ENCODE assay signal across 9 cellular contexts in genomic region chr10:1043532-1043995, GRCh38. TPM values are rescaled to one million over a fixed set of nuclear protein-coding genes. Genes with fewer than 3 reads are reported as not detected.
DNase-seq lines count a peak whose midpoint lies in the region; ATAC-seq and TF ChIP-seq lines count a peak whose summit lies in the region.
"Had no signal": no experiment of that assay in that cellular context is flagged by ENCODE, and none has a peak within 500 bp of the region (broad histone marks: within the 10 kb centered on the region; RNA-seq: fewer than 3 reads in every experiment).

No MANE protein-coding gene starts in this region.

- H3K4me3 ChIP-seq in GM06990 (replicated peaks; ENCODE audit: low read depth, low read length), result peak overlapping the region; percentile 66
- H3K4me3 ChIP-seq in HL-60 (replicated peaks; ENCODE audit: insufficient read depth, low read length), result 0 out of 2 replicates have a peak overlapping the region, but pooled peaks have one; percentile 2
- H3K4me3 ChIP-seq in trophoblast cell (ENCODE audit: low read depth, low read length), result no peak overlapping the region
- H3K4me3 ChIP-seq in H7 (ENCODE audit: insufficient read depth, low read depth, low read length), result no peak overlapping the region
- H3K4me3 ChIP-seq in mesendoderm (ENCODE audit: low read length), result no peak overlapping the region

- H2BK120ac ChIP-seq in trophoblast cell (ENCODE audit: insufficient read depth, low read length, poor library complexity), result no peak overlapping the region
- no peak overlapping the region for H2BK120ac ChIP-seq in mesendoderm (ENCODE audit: low read depth, low read length)

- H3K36me3 ChIP-seq in GM06990 (ENCODE audit: control insufficient read depth, insufficient read depth, low read length) (peaks cover 4% of the 10 kb centered on the region), trophoblast cell (ENCODE audit: control insufficient read depth in 1 of 2, insufficient read depth in 2 of 2, low read length in 2 of 2) (peaks cover 20 to 32% of the 10 kb centered on the region in 2 experiments), H7 (replicated peaks; ENCODE audit: control insufficient read depth, insufficient read depth, low read length) (peaks cover 15% of the 10 kb centered on the region), mesendoderm (ENCODE audit: control insufficient read depth, insufficient read depth, low read length) (peaks cover 9% of the 10 kb centered on the region)

- H4K5ac ChIP-seq in mesendoderm (ENCODE audit: low read length), result no peak overlapping the region

- H3K27me3 ChIP-seq in GM06990 (replicated peaks; ENCODE audit: control insufficient read depth, insufficient read depth, low read length) (no peaks in the 10 kb centered on the region), HL-60 (ENCODE audit: insufficient read depth, poor library complexity, severe bottlenecking) (no peaks in the 10 kb centered on the region), trophoblast cell (ENCODE audit: insufficient read depth, low read length) (no peaks in the 10 kb centered on the region), H7 (ENCODE audit: control insufficient read depth, insufficient read depth, low read length) (no peaks in the 10 kb centered on the region), mesendoderm (ENCODE audit: insufficient read depth, low read length, poor library complexity) (no peaks in the 10 kb centered on the region)

- H3K18ac ChIP-seq in trophoblast cell (ENCODE audit: low read length) (no peak overlapping the region), mesendoderm (ENCODE audit: low read length) (no peak overlapping the region)

- H3K79me2 ChIP-seq in trophoblast cell (ENCODE audit: control insufficient read depth, insufficient read depth, low read length, poor library complexity), result peaks cover 17% of the 10 kb centered on the region
- peaks cover 39% of the 10 kb centered on the region for H3K79me2 ChIP-seq in mesendoderm (ENCODE audit: control insufficient read depth, insufficient read depth, low read length)

- H3K9ac ChIP-seq in trophoblast cell (ENCODE audit: low read length) (no peak overlapping the region), mesendoderm (ENCODE audit: low read length) (no peak overlapping the region)

- no peaks in the 10 kb centered on the region for H3K9me3 ChIP-seq in trophoblast cell (ENCODE audit: insufficient read depth, low read depth, low read length)

- H3K27ac ChIP-seq in HL-60 (replicated peaks) (peak overlapping the region; percentile 76), cingulate gyrus (ENCODE audit: low read depth, low read length) (peak overlapping the region; percentile 22), trophoblast cell (ENCODE audit: low read depth, low read length) (no peak overlapping the region), mesendoderm (ENCODE audit: low read depth, low read length) (no peak overlapping the region)

- no peak overlapping the region for H2BK12ac ChIP-seq in trophoblast cell (ENCODE audit: low read length)

- H3K23ac ChIP-seq in trophoblast cell (ENCODE audit: low read length) (no peak overlapping the region), mesendoderm (ENCODE audit: low read length) (no peak overlapping the region)

- no peak overlapping the region for H2BK5ac ChIP-seq in trophoblast cell (ENCODE audit: low read depth, low read length, poor library complexity)
- H2BK5ac ChIP-seq in mesendoderm (ENCODE audit: low read length), result no peak overlapping the region

- H2AFZ ChIP-seq in trophoblast cell (ENCODE audit: insufficient read depth, low read length, poor library complexity), result no peak overlapping the region

- peaks cover 2 to 17% of the 10 kb centered on the region in 2 experiments for H3K4me1 ChIP-seq in trophoblast cell (ENCODE audit: control insufficient read depth in 1 of 2, insufficient read depth in 2 of 2, low read length in 2 of 2)
- peaks cover 7% of the 10 kb centered on the region for H3K4me1 ChIP-seq in mesendoderm (ENCODE audit: control insufficient read depth, low read depth, low read length)

- DNase-seq in GM06990 (ENCODE audit: extremely low read depth, insufficient read length) (no peak), HL-60 (ENCODE audit: low read depth in 1 of 2, low spot score in 1 of 2) (peak in 1 of 2 experiments; percentile 71), trophoblast cell (no peak), H7 (no peak), mesendoderm (no peak)

- no peak overlapping the region for H3K4me2 ChIP-seq in trophoblast cell (ENCODE audit: low read length)
- no peak overlapping the region for H3K4me2 ChIP-seq in mesendoderm (ENCODE audit: low read length)

- H3K4ac ChIP-seq in trophoblast cell (ENCODE audit: low read depth, low read length) (peak overlapping the region; percentile 15), mesendoderm (ENCODE audit: low read depth, low read length) (no peak overlapping the region)

- ATAC-seq in GM21360 (IDR thresholded peaks at IDR 0.05; ENCODE audit: unreplicated experiment) (peak; percentile 50), HG03521 (IDR thresholded peaks at IDR 0.05; ENCODE audit: unreplicated experiment) (no peak)

- H4K91ac ChIP-seq in trophoblast cell (ENCODE audit: low read depth, low read length), result no peak overlapping the region

- no peak overlapping the region for H2BK15ac ChIP-seq in mesendoderm (replicated peaks; ENCODE audit: low read depth)

- H3K14ac ChIP-seq in trophoblast cell (ENCODE audit: low read length), result no peak overlapping the region

- TF ChIP-seq CTCF in GM06990 (IDR thresholded peaks at IDR 0.05; ENCODE audit: insufficient read depth, low read length, poor library complexity, severe bottlenecking) (no peak), HL-60 (IDR thresholded peaks at IDR 0.05; ENCODE audit: insufficient read depth, low read length) (no peak)

- H2AK5ac ChIP-seq in trophoblast cell (ENCODE audit: low read length) (no peak overlapping the region), mesendoderm (ENCODE audit: low read length) (no peak overlapping the region)

- WGBS in trophoblast cell (ENCODE audit: extremely low coverage, insufficient coverage, insufficient read length), result no CpG with 5 or more reads among the region's 12 CpGs
- no CpG with 5 or more reads among the region's 12 CpGs for WGBS in mesendoderm (ENCODE audit: extremely low coverage, insufficient coverage, low lambda C conversion rate)

- H3K79me1 ChIP-seq in trophoblast cell (ENCODE audit: low read length) (peaks cover 5% of the 10 kb centered on the region), mesendoderm (ENCODE audit: low read length) (peaks cover 15% of the 10 kb centered on the region)

- no peak overlapping the region for H3K56ac ChIP-seq in mesendoderm (ENCODE audit: low read length)

- H4K12ac ChIP-seq in trophoblast cell (ENCODE audit: low read depth, low read length), result no peak overlapping the region

- no peak overlapping the region for H4K8ac ChIP-seq in trophoblast cell (ENCODE audit: low read depth, low read length)
- no peak overlapping the region for H4K8ac ChIP-seq in mesendoderm (ENCODE audit: low read depth, low read length)

RNA-seq across cellular contexts. Expression of gene IDI1, which starts 5.4 kb away (rescaled TPM):
- 144 and 145 TPM in 2 replicates for polyA plus RNA-seq in trophoblast cell (2013)
- total RNA-seq in H7 (2014; rRNA removed; shearing (Covaris generic)), result 102 and 115 TPM in 2 replicates
- polyA plus RNA-seq in mesendoderm (2013, experiment 1 of 2), result 131 TPM
- 142 TPM for polyA plus RNA-seq in mesendoderm (2013, experiment 2 of 2)

RNA-seq across cellular contexts. Expression of gene WDR37, which starts 12.6 kb away (rescaled TPM):
- polyA plus RNA-seq in trophoblast cell (2013), result 11.1 and 11.3 TPM in 2 replicates
- total RNA-seq in H7 (2014; rRNA removed; shearing (Covaris generic)), result 8.4 and 9.7 TPM in 2 replicates
- 5.2 TPM for polyA plus RNA-seq in mesendoderm (2013, experiment 1 of 2)
- polyA plus RNA-seq in mesendoderm (2013, experiment 2 of 2), result 5.4 TPM

RNA-seq across cellular contexts. Expression of gene IDI2, which starts 17.9 kb away (rescaled TPM):
- polyA plus RNA-seq in trophoblast cell (2013), result not detected in 2 replicates
- not detected in 2 replicates for total RNA-seq in H7 (2014; rRNA removed; shearing (Covaris generic))
- polyA plus RNA-seq in mesendoderm (2013, experiment 1 of 2), result not detected
- not detected for polyA plus RNA-seq in mesendoderm (2013, experiment 2 of 2)
- total RNA-seq: H1 had no signal
- polyA plus RNA-seq: H1 had no signal

RNA-seq across cellular contexts. Expression of gene GTPBP4, which starts 55.3 kb away (rescaled TPM):
- 43.9 and 45.1 TPM in 2 replicates for polyA plus RNA-seq in trophoblast cell (2013)
- 40.8 and 53.7 TPM in 2 replicates for total RNA-seq in H7 (2014; rRNA removed; shearing (Covaris generic))
- 66.3 TPM for polyA plus RNA-seq in mesendoderm (2013, experiment 1 of 2)
- polyA plus RNA-seq in mesendoderm (2013, experiment 2 of 2), result 64.8 TPM

Comparison
In these comparisons a context has a peak if more than half of its experiments do, and no peak if none do; other contexts are left out.
1. H3K4me3 ChIP-seq: peak in GM06990 (single experiment) and HL-60 (single experiment); none in trophoblast cell (single experiment), H7 (single experiment) and mesendoderm (single experiment).
2. H3K27ac ChIP-seq: peak in HL-60 (single experiment) and cingulate gyrus (single experiment); none in trophoblast cell (single experiment) and mesendoderm (single experiment).